13 cellular contexts compared by ENCODE assay signal in genomic region chr21:25722631-25723030, GRCh38.
"Had no signal": no experiment of that assay in that cellular context is flagged by ENCODE, and none has a peak within 500 bp of the region (broad histone marks: within the 10 kb centered on the region; RNA-seq: fewer than 3 reads in every experiment).

No MANE protein-coding gene starts in this region.

- H3K4me3 ChIP-seq: lower lobe of right lung, pancreas, testis, upper lobe of right lung had no signal

- ATAC-seq: effector memory CD8-positive, alpha-beta T cell; lower lobe of right lung; upper lobe of right lung had no signal

- H3K27me3 ChIP-seq: pancreas, testis, upper lobe of right lung had no signal

- H3K4me1 ChIP-seq: lower lobe of right lung, pancreas, testis, upper lobe of right lung had no signal

- DNase-seq: activated CD4-positive, alpha-beta memory T cell treated with anti-CD3 and anti-CD28 coated beads, Interleukin-2, amount 10 ng/mL, durations not matched to agents 7 days and 5 days; activated naive CD4-positive, alpha-beta T cell treated with anti-CD3 and anti-CD28 coated beads for 36 hours; central memory CD4-positive, alpha-beta T cell; cortex of kidney; effector memory CD8-positive, alpha-beta T cell; immature natural killer cell; lower lobe of right lung; pancreas; stimulated activated CD4-positive, alpha-beta T cell treated with anti-CD3 and anti-CD28 coated beads, Interleukin-15, amount 100 ng/mL, for 24 hours; stimulated activated CD4-positive, alpha-beta T cell treated with anti-CD3 and anti-CD28 coated beads, Interleukin-4, amount 100 ng/mL, for 24 hours; testis; upper lobe of right lung had no signal

- H3K27ac ChIP-seq: lower lobe of right lung, pancreas, testis, upper lobe of right lung, VCaP had no signal

- H3K9me3 ChIP-seq: lower lobe of right lung, pancreas, testis, upper lobe of right lung had no signal
